ENCODE assay signal across 8 cellular contexts in genomic region chr10:17257466-17258321, GRCh38. TPM values are rescaled to one million over a fixed set of nuclear protein-coding genes. Genes with fewer than 3 reads are reported as not detected.
DNase-seq lines count a peak whose midpoint lies in the region; ATAC-seq and TF ChIP-seq lines count a peak whose summit lies in the region.

No MANE protein-coding gene starts in this region.

- no peak overlapping the region for H3K9ac ChIP-seq in liver (ENCODE audit: low read depth in 1 of 2, low read length in 2 of 2)

- DNase-seq in NCI-H524 (lab: John Stamatoyannopoulos, UW) (peak; percentile 2 to 51), NCI-H524 treated with DMSO at 0.1 percent for 48 hours (lab: John Stamatoyannopoulos, UW) (no peak), NCI-H1694 treated with DMSO at 0.1 percent for 48 hours (lab: John Stamatoyannopoulos, UW) (peak; percentile 8), coronary artery (ENCODE audit: low spot score) (no peak)
- DNase-seq in activated CD4-positive, CD25-positive, alpha-beta regulatory T cell (lab: John Stamatoyannopoulos, UW) = peak in 3 of 4 experiments; percentile 2 to 22 (median 18)
- DNase-seq in stimulated activated CD8-positive, alpha-beta memory T cell treated with anti-CD3 and anti-CD28 coated beads, Interleukin-12 subunit alpha, Interleukin-12 subunit beta, amount 100 ng/mL, for 1 hour (ENCODE audit: low read depth) = peak; percentile 49

- H3K4me3 ChIP-seq in coronary artery = peak overlapping the region; percentile 41
- no peak overlapping the region for H3K4me3 ChIP-seq in liver (ENCODE audit: low read depth in 1 of 3, low read length in 3 of 3)

- H3K36me3 ChIP-seq in liver (ENCODE audit: control insufficient read depth in 4 of 4, insufficient read depth in 3 of 4, low read depth in 1 of 4, low read length in 3 of 4) = no peaks in the 10 kb centered on the region

- 18% methylated on average over 8 of the region's 8 CpGs for WGBS in liver

- ATAC-seq in HG02610 (IDR thresholded peaks at IDR 0.05; ENCODE audit: unreplicated experiment) = peak; percentile 78

- no peaks in the 10 kb centered on the region for H3K4me1 ChIP-seq in liver (ENCODE audit: control insufficient read depth in 4 of 4, insufficient read depth in 4 of 4, low read length in 3 of 4)

- peak; percentile 73 for TF ChIP-seq CTCF in coronary artery (IDR thresholded peaks at IDR 0.05)
- peak; percentile 90 for TF ChIP-seq CTCF in liver (IDR thresholded peaks at IDR 0.05; ENCODE audit: low read depth, low read length, missing input control)

- peak overlapping the region; percentile 22 to 33 for H3K27ac ChIP-seq in coronary artery
- H3K27ac ChIP-seq in liver (ENCODE audit: low read depth in 1 of 2, low read length in 2 of 2) = no peak overlapping the region

- H3K27me3 ChIP-seq in liver (ENCODE audit: control insufficient read depth in 4 of 4, insufficient read depth in 4 of 4, low read length in 3 of 4) = no peaks in the 10 kb centered on the region

- TF ChIP-seq RAD21 in liver (IDR thresholded peaks at IDR 0.05) = peak; percentile 92 to 94

- H3K9me3 ChIP-seq in liver (ENCODE audit: control insufficient read depth in 4 of 4, low read length in 3 of 4) = peaks cover 3 to 10% (median 5%) of the 10 kb centered on the region in 4 donors

TF ChIP-seq in liver, 16 proteins besides CTCF, POLR2A, EP300 and RAD21:
- TF ChIP-seq JUND (IDR thresholded peaks at IDR 0.05) (no peak), FOXA2 (IDR thresholded peaks at IDR 0.05) (no peak), NR2F2 (IDR thresholded peaks at IDR 0.05) (no peak), EGR1 (IDR thresholded peaks at IDR 0.05; ENCODE audit: low read depth in 2 of 2) (no peak), YY1 (IDR thresholded peaks at IDR 0.05) (no peak), MAX (IDR thresholded peaks at IDR 0.05) (no peak), SP1 (IDR thresholded peaks at IDR 0.05) (no peak), TAF1 (conservative IDR thresholded peaks at IDR 0.05) (no peak), FOXA1 (IDR thresholded peaks at IDR 0.05) (no peak), HNF4A (conservative IDR thresholded peaks at IDR 0.05) (no peak), REST (IDR thresholded peaks at IDR 0.05) (no peak), ZBTB33 (IDR thresholded peaks at IDR 0.05) (no peak), HNF4G (IDR thresholded peaks at IDR 0.05) (no peak)

RNA-seq across cellular contexts. Expression of gene VIM, which starts 29.7 kb away (rescaled TPM):
- 100 to 1,000 TPM in 1 of 2 donors, 10 to 100 TPM in 1; 78.1 to 212 TPM for total RNA-seq in liver
- polyA plus RNA-seq in liver = 100 to 1,000 TPM in 1 of 2 donors, 10 to 100 TPM in 1; 42.5 to 123 TPM

RNA-seq across cellular contexts. Expression of gene TRDMT1, which starts 56.2 kb away (rescaled TPM):
- 1 to 10 TPM; 1.7 to 2.4 TPM for total RNA-seq in liver
- polyA plus RNA-seq in liver = under 1 TPM; 0.38 to 0.43 TPM

Comparison
In these comparisons a context has a peak if more than half of its experiments do, and no peak if none do; other contexts are left out.
1. DNase-seq: peak in NCI-H524 (2 of 2), NCI-H1694 treated with DMSO at 0.1 percent for 48 hours (single experiment), activated CD4-positive, CD25-positive, alpha-beta regulatory T cell (3 of 4) and stimulated activated CD8-positive, alpha-beta memory T cell treated with anti-CD3 and anti-CD28 coated beads, Interleukin-12 subunit alpha, Interleukin-12 subunit beta, amount 100 ng/mL, for 1 hour (single experiment); none in NCI-H524 treated with DMSO at 0.1 percent for 48 hours (single experiment) and coronary artery (single experiment).
2. H3K27ac ChIP-seq: peak in coronary artery (2 of 2); none in liver (0 of 2).